ENCODE assay signal across 1 cellular context in the genomic region with DNA sequence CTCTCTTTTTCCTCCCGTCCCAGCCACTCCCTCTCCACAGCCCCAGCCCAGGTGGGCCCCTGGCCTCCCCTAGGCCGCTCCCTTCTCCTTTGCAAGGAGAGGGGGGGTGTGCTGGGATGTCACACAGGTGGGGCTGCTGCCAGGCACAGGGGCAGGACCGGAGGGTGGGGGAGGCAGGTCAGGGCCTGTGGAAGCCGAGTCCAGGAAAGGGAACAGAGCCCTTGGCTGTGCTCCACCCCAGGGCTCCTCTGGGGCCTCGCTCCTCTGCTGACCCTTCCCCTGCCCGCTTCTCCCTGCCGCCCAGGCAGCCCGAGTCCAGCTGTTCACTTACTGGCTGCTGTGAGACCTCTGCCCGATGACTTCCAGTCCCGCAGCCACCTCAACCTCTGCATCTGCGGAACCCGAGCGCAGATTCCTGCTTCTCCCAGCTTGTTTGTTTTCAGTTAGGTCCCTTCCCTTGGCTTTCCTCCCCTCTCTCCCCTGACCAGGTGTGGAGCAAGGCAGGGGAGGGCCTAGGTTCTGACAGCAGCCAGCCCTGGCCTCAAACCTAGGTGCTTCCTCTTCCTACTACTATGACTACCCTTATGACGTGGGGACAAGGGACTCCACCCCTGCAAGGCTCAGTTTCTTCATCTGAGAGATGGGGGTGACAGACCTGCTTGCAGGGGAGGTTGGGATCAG.
TF ChIP-seq lines count a peak whose summit lies in the region.

No MANE protein-coding gene starts in this region.

TF ChIP-seq in GM23338, 12 proteins besides CTCF, POLR2A, EP300 and RAD21:
- no peak for TF ChIP-seq EZH2phosphoT487 (IDR thresholded peaks at IDR 0.05; ENCODE audit: unreplicated experiment)
- TF ChIP-seq JUNB (IDR thresholded peaks at IDR 0.05; ENCODE audit: unreplicated experiment): no peak
- no peak for TF ChIP-seq STAT1 (IDR thresholded peaks at IDR 0.05; ENCODE audit: unreplicated experiment)
- TF ChIP-seq CREB1 (CRISPR knock-in tag; IDR thresholded peaks at IDR 0.05; ENCODE audit: low read depth): no peak
- TF ChIP-seq, protein P1, sequence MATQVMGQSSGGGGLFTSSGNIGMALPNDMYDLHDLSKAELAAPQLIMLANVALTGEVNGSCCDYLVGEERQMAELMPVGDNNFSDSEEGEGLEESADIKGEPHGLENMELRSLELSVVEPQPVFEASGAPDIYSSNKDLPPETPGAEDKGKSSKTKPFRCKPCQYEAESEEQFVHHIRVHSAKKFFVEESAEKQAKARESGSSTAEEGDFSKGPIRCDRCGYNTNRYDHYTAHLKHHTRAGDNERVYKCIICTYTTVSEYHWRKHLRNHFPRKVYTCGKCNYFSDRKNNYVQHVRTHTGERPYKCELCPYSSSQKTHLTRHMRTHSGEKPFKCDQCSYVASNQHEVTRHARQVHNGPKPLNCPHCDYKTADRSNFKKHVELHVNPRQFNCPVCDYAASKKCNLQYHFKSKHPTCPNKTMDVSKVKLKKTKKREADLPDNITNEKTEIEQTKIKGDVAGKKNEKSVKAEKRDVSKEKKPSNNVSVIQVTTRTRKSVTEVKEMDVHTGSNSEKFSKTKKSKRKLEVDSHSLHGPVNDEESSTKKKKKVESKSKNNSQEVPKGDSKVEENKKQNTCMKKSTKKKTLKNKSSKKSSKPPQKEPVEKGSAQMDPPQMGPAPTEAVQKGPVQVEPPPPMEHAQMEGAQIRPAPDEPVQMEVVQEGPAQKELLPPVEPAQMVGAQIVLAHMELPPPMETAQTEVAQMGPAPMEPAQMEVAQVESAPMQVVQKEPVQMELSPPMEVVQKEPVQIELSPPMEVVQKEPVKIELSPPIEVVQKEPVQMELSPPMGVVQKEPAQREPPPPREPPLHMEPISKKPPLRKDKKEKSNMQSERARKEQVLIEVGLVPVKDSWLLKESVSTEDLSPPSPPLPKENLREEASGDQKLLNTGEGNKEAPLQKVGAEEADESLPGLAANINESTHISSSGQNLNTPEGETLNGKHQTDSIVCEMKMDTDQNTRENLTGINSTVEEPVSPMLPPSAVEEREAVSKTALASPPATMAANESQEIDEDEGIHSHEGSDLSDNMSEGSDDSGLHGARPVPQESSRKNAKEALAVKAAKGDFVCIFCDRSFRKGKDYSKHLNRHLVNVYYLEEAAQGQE (IDR thresholded peaks at IDR 0.05; ENCODE audit: unreplicated experiment): no peak
- no peak for TF ChIP-seq ZNF462 (CRISPR knock-in tag; IDR thresholded peaks at IDR 0.05)
- no peak for TF ChIP-seq EZH2 (IDR thresholded peaks at IDR 0.05; ENCODE audit: low read depth, unreplicated experiment)
- TF ChIP-seq, protein P2, sequence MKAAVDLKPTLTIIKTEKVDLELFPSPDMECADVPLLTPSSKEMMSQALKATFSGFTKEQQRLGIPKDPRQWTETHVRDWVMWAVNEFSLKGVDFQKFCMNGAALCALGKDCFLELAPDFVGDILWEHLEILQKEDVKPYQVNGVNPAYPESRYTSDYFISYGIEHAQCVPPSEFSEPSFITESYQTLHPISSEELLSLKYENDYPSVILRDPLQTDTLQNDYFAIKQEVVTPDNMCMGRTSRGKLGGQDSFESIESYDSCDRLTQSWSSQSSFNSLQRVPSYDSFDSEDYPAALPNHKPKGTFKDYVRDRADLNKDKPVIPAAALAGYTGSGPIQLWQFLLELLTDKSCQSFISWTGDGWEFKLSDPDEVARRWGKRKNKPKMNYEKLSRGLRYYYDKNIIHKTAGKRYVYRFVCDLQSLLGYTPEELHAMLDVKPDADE (IDR thresholded peaks at IDR 0.05): no peak
- TF ChIP-seq ZNF114 (CRISPR knock-in tag; IDR thresholded peaks at IDR 0.05): no peak
- TF ChIP-seq NANOG (IDR thresholded peaks at IDR 0.05; ENCODE audit: borderline replicate concordance): no peak
- TF ChIP-seq POLR2AphosphoS5 (IDR thresholded peaks at IDR 0.05; ENCODE audit: low read depth): no peak
- TF ChIP-seq ZNF331 (CRISPR knock-in tag; IDR thresholded peaks at IDR 0.05; ENCODE audit: low read depth): no peak
